In the genomic region with DNA sequence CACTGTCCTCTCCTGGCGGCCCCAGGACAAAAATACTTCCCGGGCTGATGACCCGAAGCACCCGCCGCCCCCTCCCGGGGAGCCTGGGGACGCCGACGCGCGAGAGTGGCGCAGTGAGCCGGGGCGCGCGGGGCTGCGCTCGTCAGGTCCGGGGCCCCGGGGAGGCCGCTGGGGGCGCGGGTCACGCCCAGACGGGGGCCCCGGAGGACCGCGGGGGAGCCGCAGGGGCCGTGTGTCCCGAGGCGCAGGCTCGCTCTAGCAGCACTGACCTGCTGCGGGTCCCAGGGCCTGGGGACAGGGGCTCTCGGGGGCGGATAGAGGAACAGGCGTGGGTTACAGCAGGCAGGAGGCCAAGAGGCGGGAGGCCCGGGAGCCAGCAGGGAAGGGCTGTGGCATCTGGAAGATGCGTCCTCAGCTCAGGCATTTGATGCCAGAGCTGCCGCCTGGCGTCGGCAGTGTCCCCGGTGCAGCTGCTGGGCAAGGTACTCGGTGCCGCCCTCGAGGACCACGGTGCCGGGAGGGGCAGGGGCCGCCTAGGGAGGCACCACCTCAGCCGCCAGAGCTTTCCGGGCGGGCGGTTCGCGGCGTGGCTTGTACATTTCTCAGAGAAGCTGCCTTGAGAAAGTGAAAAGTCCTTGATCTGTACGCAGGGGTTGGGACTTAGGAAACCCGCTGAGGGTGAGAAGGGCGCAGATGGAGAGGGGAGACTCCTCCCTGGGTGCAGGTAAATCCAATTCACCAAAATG, we compare ENCODE assay signal across 8 cellular contexts. TPM values are rescaled to one million over a fixed set of nuclear protein-coding genes. Genes with fewer than 3 reads are reported as not detected.
DNase-seq lines count a peak whose midpoint lies in the region; ATAC-seq and TF ChIP-seq lines count a peak whose summit lies in the region.

No MANE protein-coding gene starts in this region.

- H3K4me3 Mint-ChIP-seq in glutamatergic neuron (ENCODE audit: unreplicated experiment) (peak overlapping the region; percentile 89), osteocyte (ENCODE audit: unreplicated experiment) (peak overlapping the region; percentile 47)

- TF ChIP-seq CTCF in glutamatergic neuron (IDR thresholded peaks at IDR 0.05; ENCODE audit: partially characterized antibody, unreplicated experiment) (peak; percentile 24), osteocyte (IDR thresholded peaks at IDR 0.05) (peak; percentile 35)

- H3K27me3 Mint-ChIP-seq in glutamatergic neuron (ENCODE audit: unreplicated experiment) (peaks cover 23% of the 10 kb centered on the region), osteocyte (ENCODE audit: unreplicated experiment) (no peaks in the 10 kb centered on the region)

- no peak for ATAC-seq in HG02759 (IDR thresholded peaks at IDR 0.05; ENCODE audit: unreplicated experiment)

- H3K36me3 Mint-ChIP-seq in glutamatergic neuron (ENCODE audit: unreplicated experiment) (no peaks in the 10 kb centered on the region), osteocyte (ENCODE audit: unreplicated experiment) (peaks cover 13% of the 10 kb centered on the region)

- peaks cover 39% of the 10 kb centered on the region for H3K4me1 Mint-ChIP-seq in glutamatergic neuron (ENCODE audit: low read depth, unreplicated experiment)
- H3K4me1 Mint-ChIP-seq in osteocyte (ENCODE audit: unreplicated experiment) = peaks cover 48% of the 10 kb centered on the region

- H3K27ac Mint-ChIP-seq in glutamatergic neuron (ENCODE audit: unreplicated experiment) (peak overlapping the region; percentile 85), osteocyte (ENCODE audit: unreplicated experiment) (peak overlapping the region; percentile 74)

- DNase-seq in GM03348 (ENCODE audit: low spot score) (peak; percentile 59), NCI-H146 treated with DMSO at 0.1 percent for 48 hours (lab: John Stamatoyannopoulos, UW; ENCODE audit: unreplicated experiment) (peak; percentile 51), glutamatergic neuron (peak; percentile 73), osteocyte (ENCODE audit: extremely low spot score, unreplicated experiment) (no peak), mesenteric fat pad (ENCODE audit: low spot score) (no peak), A172 (ENCODE audit: low spot score) (no peak)
- DNase-seq in activated effector memory CD4-positive, alpha-beta T cell treated with Interleukin-2 at 50 U/mL for 16 hours = peak; percentile 9

- H3K9me3 Mint-ChIP-seq in glutamatergic neuron (ENCODE audit: unreplicated experiment) (peaks cover 17% of the 10 kb centered on the region), osteocyte (ENCODE audit: unreplicated experiment) (no peaks in the 10 kb centered on the region)

RNA-seq across cellular contexts. Expression of a gene that starts 1.2 kb away (rescaled TPM):
- total RNA-seq in glutamatergic neuron (ENCODE audit: unreplicated experiment) = 16.3 TPM
- 88.7 and 99.5 TPM in 2 replicates for total RNA-seq in osteocyte
- total RNA-seq in mesenteric fat pad = 2.3 TPM
- 10.1 and 10.3 TPM in 2 replicates for total RNA-seq in A172 (2014; rRNA removed; shearing (Covaris generic))

RNA-seq across cellular contexts. Expression of a gene that starts 35.9 kb away (rescaled TPM):
- total RNA-seq in glutamatergic neuron (ENCODE audit: unreplicated experiment) (28.8 TPM), osteocyte (9.1 and 9.4 TPM in 2 replicates), mesenteric fat pad (8.4 TPM)
- total RNA-seq in A172 (2014; rRNA removed; shearing (Covaris generic)) = 4.7 and 5.0 TPM in 2 replicates

Comparison
In these comparisons a context has a peak if more than half of its experiments do, and no peak if none do; other contexts are left out.
1. DNase-seq: peak in GM03348 (single experiment), NCI-H146 treated with DMSO at 0.1 percent for 48 hours (single experiment), activated effector memory CD4-positive, alpha-beta T cell treated with Interleukin-2 at 50 U/mL for 16 hours (single experiment) and glutamatergic neuron (single experiment); none in osteocyte (single experiment), mesenteric fat pad (single experiment) and A172 (single experiment).